22 cellular contexts compared by ENCODE assay signal in genomic region chr18:79318142-79318673, GRCh38.
DNase-seq lines count a peak whose midpoint lies in the region; ATAC-seq lines count a peak whose summit lies in the region.
"Had no signal": no experiment of that assay in that cellular context is flagged by ENCODE, and none has a peak within 500 bp of the region (broad histone marks: within the 10 kb centered on the region; RNA-seq: fewer than 3 reads in every experiment).

No MANE protein-coding gene starts in this region.

- CTCF ChIA-PET in activated naive CD4-positive, alpha-beta T cell treated with anti-CD3 and anti-CD28 coated beads for 36 hours (lab: Charles Lee): no interaction called here

- no peaks in the 10 kb centered on the region for H3K27me3 Mint-ChIP-seq in activated naive CD4-positive, alpha-beta T cell treated with anti-CD3 and anti-CD28 coated beads for 36 hours (ENCODE audit: low read depth)
- H3K27me3 Mint-ChIP-seq in IgD-negative memory B cell: no peaks in the 10 kb centered on the region
- no peaks in the 10 kb centered on the region for H3K27me3 Mint-ChIP-seq in central memory CD8-positive, alpha-beta T cell
- H3K27me3 Mint-ChIP-seq: naive B cell had no signal

- no peak overlapping the region for H3K4me3 Mint-ChIP-seq in activated naive CD4-positive, alpha-beta T cell treated with anti-CD3 and anti-CD28 coated beads for 36 hours
- H3K4me3 Mint-ChIP-seq in IgD-negative memory B cell: no peak overlapping the region
- H3K4me3 Mint-ChIP-seq in central memory CD8-positive, alpha-beta T cell: peak overlapping the region; percentile 58
- H3K4me3 Mint-ChIP-seq in stimulated activated effector memory CD8-positive, alpha-beta T cell treated with anti-CD3 and anti-CD28 coated beads, Interleukin-12 subunit alpha, Interleukin-12 subunit beta, amount 100 ng/mL, for 72 hours: peak overlapping the region; percentile 28
- H3K4me3 Mint-ChIP-seq: GM23338, HFFc6, mesothelial cell of epicardium, naive B cell had no signal

- peaks cover 8% of the 10 kb centered on the region for H3K9me3 Mint-ChIP-seq in activated naive CD4-positive, alpha-beta T cell treated with anti-CD3 and anti-CD28 coated beads for 36 hours
- H3K9me3 Mint-ChIP-seq in activated naive CD4-positive, alpha-beta T cell treated with anti-CD3 and anti-CD28 coated beads, Interleukin-2, amount 50 U/mL, for 72 hours: no peaks in the 10 kb centered on the region
- H3K9me3 Mint-ChIP-seq in IgD-negative memory B cell: peaks cover 0 to 21% (median 2%) of the 10 kb centered on the region in 3 donors
- peaks cover 5% of the 10 kb centered on the region for H3K9me3 Mint-ChIP-seq in central memory CD8-positive, alpha-beta T cell
- peaks cover 4% of the 10 kb centered on the region for H3K9me3 Mint-ChIP-seq in stimulated activated effector memory CD8-positive, alpha-beta T cell treated with anti-CD3 and anti-CD28 coated beads, Interleukin-12 subunit alpha, Interleukin-12 subunit beta, amount 100 ng/mL, for 72 hours
- H3K9me3 Mint-ChIP-seq: GM23338, HFFc6 had no signal

- peaks cover 23% of the 10 kb centered on the region for H3K36me3 Mint-ChIP-seq in activated naive CD4-positive, alpha-beta T cell treated with anti-CD3 and anti-CD28 coated beads for 36 hours (ENCODE audit: low read depth)
- peaks cover 11 to 24% of the 10 kb centered on the region in 2 donors for H3K36me3 Mint-ChIP-seq in activated naive CD4-positive, alpha-beta T cell treated with anti-CD3 and anti-CD28 coated beads, Interleukin-2, amount 50 U/mL, for 72 hours
- H3K36me3 Mint-ChIP-seq in IgD-negative memory B cell: peaks cover 8% of the 10 kb centered on the region
- peaks cover 11% of the 10 kb centered on the region for H3K36me3 Mint-ChIP-seq in central memory CD8-positive, alpha-beta T cell (ENCODE audit: insufficient read depth)
- no peaks in the 10 kb centered on the region for H3K36me3 Mint-ChIP-seq in stimulated activated effector memory CD8-positive, alpha-beta T cell treated with anti-CD3 and anti-CD28 coated beads, Interleukin-12 subunit alpha, Interleukin-12 subunit beta, amount 100 ng/mL, for 72 hours

- H3K27ac Mint-ChIP-seq in activated naive CD4-positive, alpha-beta T cell treated with anti-CD3 and anti-CD28 coated beads for 36 hours: peak overlapping the region; percentile 21
- peak overlapping the region in 1 of 2 donors; percentile 19 for H3K27ac Mint-ChIP-seq in activated naive CD4-positive, alpha-beta T cell treated with anti-CD3 and anti-CD28 coated beads, Interleukin-2, amount 50 U/mL, for 72 hours
- peak overlapping the region in 2 of 3 donors; percentile 43 to 68 for H3K27ac Mint-ChIP-seq in IgD-negative memory B cell
- peak overlapping the region; percentile 69 for H3K27ac Mint-ChIP-seq in central memory CD8-positive, alpha-beta T cell (ENCODE audit: low read depth)
- H3K27ac Mint-ChIP-seq in stimulated activated effector memory CD8-positive, alpha-beta T cell treated with anti-CD3 and anti-CD28 coated beads, Interleukin-12 subunit alpha, Interleukin-12 subunit beta, amount 100 ng/mL, for 72 hours: peak overlapping the region; percentile 84
- H3K27ac Mint-ChIP-seq: GM23338, HFFc6, mesothelial cell of epicardium had no signal

- intact Hi-C loops in activated naive CD4-positive, alpha-beta T cell treated with anti-CD3 and anti-CD28 coated beads for 36 hours (cut with micrococcal nuclease): no loop called here

- no peak for ATAC-seq in activated naive CD4-positive, alpha-beta T cell treated with anti-CD3 and anti-CD28 coated beads, Interleukin-2, amount 50 U/mL, for 72 hours
- peak; percentile 56 for ATAC-seq in central memory CD8-positive, alpha-beta T cell (replicated peaks; ENCODE audit: extremely low read depth, poor library complexity, severe bottlenecking)
- peak; percentile 46 for ATAC-seq in stimulated activated effector memory CD8-positive, alpha-beta T cell treated with anti-CD3 and anti-CD28 coated beads, Interleukin-12 subunit alpha, Interleukin-12 subunit beta, amount 100 ng/mL, for 72 hours
- no peak for ATAC-seq in GM21360 (IDR thresholded peaks at IDR 0.05; ENCODE audit: unreplicated experiment)
- ATAC-seq: body of pancreas, GM23338, Right ventricle myocardium inferior, SK-N-SH treated with all-trans-retinoic acid at 6 μM for 48 hours had no signal

- no peak for DNase-seq in activated naive CD4-positive, alpha-beta T cell treated with anti-CD3 and anti-CD28 coated beads for 36 hours
- DNase-seq in activated naive CD4-positive, alpha-beta T cell treated with anti-CD3 and anti-CD28 coated beads, Interleukin-2, amount 50 U/mL, for 72 hours (ENCODE audit: low spot score in 2 of 2): no peak
- DNase-seq in central memory CD8-positive, alpha-beta T cell (ENCODE audit: low spot score in 2 of 2): no peak
- DNase-seq in stimulated activated effector memory CD8-positive, alpha-beta T cell treated with anti-CD3 and anti-CD28 coated beads, Interleukin-12 subunit alpha, Interleukin-12 subunit beta, amount 100 ng/mL, for 72 hours (ENCODE audit: low spot score in 2 of 2): no peak
- DNase-seq in putamen (ENCODE audit: low spot score) (no peak), NCI-H2107 treated with DMSO at 0.1 percent for 48 hours (lab: John Stamatoyannopoulos, UW; ENCODE audit: unreplicated experiment) (no peak)
- DNase-seq: BE2C; body of pancreas; HFFc6; Kasumi-1; MV-4-11; naive B cell; OCI-M1; retina; stimulated activated CD4-positive, alpha-beta T cell treated with anti-CD3 and anti-CD28 coated beads, Interleukin-2, amount 100 ng/mL, for 24 hours; transverse colon had no signal

- H3K4me1 Mint-ChIP-seq in activated naive CD4-positive, alpha-beta T cell treated with anti-CD3 and anti-CD28 coated beads for 36 hours (ENCODE audit: low read depth): peaks cover 12% of the 10 kb centered on the region
- peaks cover 0 to 2% (median 0%) of the 10 kb centered on the region in 3 donors for H3K4me1 Mint-ChIP-seq in IgD-negative memory B cell
- peaks cover 25% of the 10 kb centered on the region for H3K4me1 Mint-ChIP-seq in central memory CD8-positive, alpha-beta T cell
- peaks cover 22% of the 10 kb centered on the region for H3K4me1 Mint-ChIP-seq in stimulated activated effector memory CD8-positive, alpha-beta T cell treated with anti-CD3 and anti-CD28 coated beads, Interleukin-12 subunit alpha, Interleukin-12 subunit beta, amount 100 ng/mL, for 72 hours
- H3K4me1 Mint-ChIP-seq: mesothelial cell of epicardium, naive B cell had no signal

Comparison
In these comparisons a context has a peak if more than half of its experiments do, and no peak if none do; other contexts are left out.
1. H3K4me3 Mint-ChIP-seq: peak in central memory CD8-positive, alpha-beta T cell (single experiment) and stimulated activated effector memory CD8-positive, alpha-beta T cell treated with anti-CD3 and anti-CD28 coated beads, Interleukin-12 subunit alpha, Interleukin-12 subunit beta, amount 100 ng/mL, for 72 hours (single experiment); none in activated naive CD4-positive, alpha-beta T cell treated with anti-CD3 and anti-CD28 coated beads for 36 hours (single experiment) and IgD-negative memory B cell (0 of 4).
2. ATAC-seq: peak in central memory CD8-positive, alpha-beta T cell (single experiment) and stimulated activated effector memory CD8-positive, alpha-beta T cell treated with anti-CD3 and anti-CD28 coated beads, Interleukin-12 subunit alpha, Interleukin-12 subunit beta, amount 100 ng/mL, for 72 hours (single experiment); none in activated naive CD4-positive, alpha-beta T cell treated with anti-CD3 and anti-CD28 coated beads, Interleukin-2, amount 50 U/mL, for 72 hours (0 of 2) and GM21360 (single experiment).